In the genomic region with DNA sequence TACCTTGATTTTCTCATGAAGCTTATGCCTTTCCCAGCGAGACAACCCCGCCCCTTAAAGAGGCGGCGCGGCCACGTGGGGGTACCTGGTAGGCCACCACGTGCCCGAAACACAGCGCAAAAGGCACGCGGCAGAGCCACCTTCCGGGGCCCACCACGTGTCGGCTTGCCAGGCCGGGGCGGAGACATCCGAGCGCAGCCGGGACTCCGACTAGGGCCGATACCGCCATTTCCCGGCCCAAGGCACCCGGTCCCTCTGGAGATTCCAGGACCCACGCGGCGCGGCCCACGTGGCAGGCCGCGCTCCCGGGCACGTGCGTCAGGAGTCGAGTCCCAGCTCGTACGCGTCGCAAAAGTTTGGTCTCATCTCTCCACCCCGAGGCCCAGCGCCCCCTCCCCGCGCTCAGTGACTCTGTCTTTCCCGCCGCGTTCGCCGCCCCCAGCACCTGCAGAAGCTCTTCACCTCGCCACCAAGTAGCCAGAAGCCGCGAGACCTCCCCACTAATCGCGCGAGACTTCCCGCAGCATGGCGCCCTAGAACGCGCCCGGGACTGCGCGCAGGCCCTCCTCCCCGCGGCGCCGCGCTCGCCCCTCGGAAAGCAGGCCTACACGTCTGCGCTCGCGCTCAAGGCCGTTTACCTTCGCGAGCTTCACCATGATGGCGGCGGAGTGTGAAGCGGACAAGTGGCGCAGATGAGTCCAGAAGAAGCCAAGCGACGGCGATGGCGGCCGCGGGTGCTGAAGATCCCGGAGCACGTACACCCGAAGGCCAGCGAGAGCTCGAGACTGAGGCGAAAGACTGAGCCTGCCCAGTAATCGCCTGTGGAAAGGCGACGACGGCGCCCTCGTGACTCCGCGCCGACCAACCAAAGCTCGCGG, we compare ENCODE assay signal across 1 cellular context.
TF ChIP-seq lines count a peak whose summit lies in the region.

A gene with protein sequence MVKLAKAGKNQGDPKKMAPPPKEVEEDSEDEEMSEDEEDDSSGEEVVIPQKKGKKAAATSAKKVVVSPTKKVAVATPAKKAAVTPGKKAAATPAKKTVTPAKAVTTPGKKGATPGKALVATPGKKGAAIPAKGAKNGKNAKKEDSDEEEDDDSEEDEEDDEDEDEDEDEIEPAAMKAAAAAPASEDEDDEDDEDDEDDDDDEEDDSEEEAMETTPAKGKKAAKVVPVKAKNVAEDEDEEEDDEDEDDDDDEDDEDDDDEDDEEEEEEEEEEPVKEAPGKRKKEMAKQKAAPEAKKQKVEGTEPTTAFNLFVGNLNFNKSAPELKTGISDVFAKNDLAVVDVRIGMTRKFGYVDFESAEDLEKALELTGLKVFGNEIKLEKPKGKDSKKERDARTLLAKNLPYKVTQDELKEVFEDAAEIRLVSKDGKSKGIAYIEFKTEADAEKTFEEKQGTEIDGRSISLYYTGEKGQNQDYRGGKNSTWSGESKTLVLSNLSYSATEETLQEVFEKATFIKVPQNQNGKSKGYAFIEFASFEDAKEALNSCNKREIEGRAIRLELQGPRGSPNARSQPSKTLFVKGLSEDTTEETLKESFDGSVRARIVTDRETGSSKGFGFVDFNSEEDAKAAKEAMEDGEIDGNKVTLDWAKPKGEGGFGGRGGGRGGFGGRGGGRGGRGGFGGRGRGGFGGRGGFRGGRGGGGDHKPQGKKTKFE (minus strand): TSS at position 787 of the 878 bp plus-strand sequence. CDS start 131 bp downstream, at position 656.

TF ChIP-seq in HepG2, 621 proteins besides CTCF, POLR2A, EP300 and RAD21 (continued from another document and continues in another):
- TF ChIP-seq ZSCAN30 (CRISPR knock-in tag; IDR thresholded peaks at IDR 0.05) (0 out of 2 replicates have a peak, but pooled peaks have one; percentile 78), ZFP1 (CRISPR knock-in tag; IDR thresholded peaks at IDR 0.05) (0 out of 2 replicates have a peak, but pooled peaks have one; percentile 68), SMC3 (IDR thresholded peaks at IDR 0.05; ENCODE audit: low read length) (no peak), SATB2 (CRISPR knock-in tag; IDR thresholded peaks at IDR 0.05) (peak; percentile 95), JUNB (CRISPR knock-in tag; IDR thresholded peaks at IDR 0.05; ENCODE audit: borderline replicate concordance) (no peak), ZNF225 (CRISPR knock-in tag; IDR thresholded peaks at IDR 0.05) (peak; percentile 92; the same call in 1 of the 2 replicates), SIN3B (IDR thresholded peaks at IDR 0.05; ENCODE audit: low read length) (0 out of 2 replicates have a peak, but pooled peaks have one; percentile 33), MBNL3 (CRISPR knock-in tag; conservative IDR thresholded peaks at IDR 0.05) (no peak), TBL1XR1 (IDR thresholded peaks at IDR 0.05; ENCODE audit: borderline replicate concordance, low read length, partially characterized antibody) (peak; percentile 48), ZNF20 (CRISPR knock-in tag; IDR thresholded peaks at IDR 0.05) (peak; percentile 74; the same call in 1 of the 2 replicates), NFYC (CRISPR knock-in tag; IDR thresholded peaks at IDR 0.05) (peak; percentile 95), ZNF7 (CRISPR knock-in tag; IDR thresholded peaks at IDR 0.05) (0 out of 2 replicates have a peak, but pooled peaks have one; percentile 14), ZNF337 (CRISPR knock-in tag; IDR thresholded peaks at IDR 0.05; ENCODE audit: borderline replicate concordance, low read depth) (peak; percentile 98), KDM5A (IDR thresholded peaks at IDR 0.05; ENCODE audit: borderline replicate concordance, low read length) (peak; percentile 86), ELF4 (CRISPR knock-in tag; IDR thresholded peaks at IDR 0.05; ENCODE audit: borderline replicate concordance) (no peak; the same call in none of the 2 replicates), ZNF670 (CRISPR knock-in tag; IDR thresholded peaks at IDR 0.05; ENCODE audit: borderline replicate concordance) (peak; percentile 92; the same call in 1 of the 2 replicates), FOXO1 (CRISPR knock-in tag; IDR thresholded peaks at IDR 0.05) (peak; percentile 40; the same call in 1 of the 2 replicates), HNRNPUL1 (IDR thresholded peaks at IDR 0.05; ENCODE audit: low read depth, low read length) (no peak), ZNF441 (CRISPR knock-in tag; IDR thresholded peaks at IDR 0.05; ENCODE audit: borderline replicate concordance) (peak; percentile 87; the same call in 1 of the 2 replicates), YEATS4 (CRISPR knock-in tag; IDR thresholded peaks at IDR 0.05; ENCODE audit: borderline replicate concordance) (peak; percentile 98), HOXA7 (CRISPR knock-in tag; IDR thresholded peaks at IDR 0.05) (no peak), DNMT1 (CRISPR knock-in tag; IDR thresholded peaks at IDR 0.05) (no peak), ZNF124 (CRISPR knock-in tag; IDR thresholded peaks at IDR 0.05) (peak; percentile 70), HNF4G (IDR thresholded peaks at IDR 0.05; ENCODE audit: borderline replicate concordance, low read depth, low read length) (no peak), HNF4G (CRISPR knock-in tag; IDR thresholded peaks at IDR 0.05; ENCODE audit: borderline replicate concordance, low read depth) (peak; percentile 42), MTA1 (CRISPR knock-in tag; IDR thresholded peaks at IDR 0.05; ENCODE audit: borderline replicate concordance) (peak; percentile 57; the same call in 1 of the 2 replicates), YY1 (IDR thresholded peaks at IDR 0.05; ENCODE audit: insufficient read depth, insufficient replicate concordance, low read depth, low read length) (peak; percentile 95)
- TF ChIP-seq, protein P1, sequence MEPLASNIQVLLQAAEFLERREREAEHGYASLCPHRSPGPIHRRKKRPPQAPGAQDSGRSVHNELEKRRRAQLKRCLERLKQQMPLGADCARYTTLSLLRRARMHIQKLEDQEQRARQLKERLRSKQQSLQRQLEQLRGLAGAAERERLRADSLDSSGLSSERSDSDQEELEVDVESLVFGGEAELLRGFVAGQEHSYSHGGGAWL (CRISPR knock-in tag; IDR thresholded peaks at IDR 0.05) = peak; percentile 97
- TF ChIP-seq, protein P2, sequence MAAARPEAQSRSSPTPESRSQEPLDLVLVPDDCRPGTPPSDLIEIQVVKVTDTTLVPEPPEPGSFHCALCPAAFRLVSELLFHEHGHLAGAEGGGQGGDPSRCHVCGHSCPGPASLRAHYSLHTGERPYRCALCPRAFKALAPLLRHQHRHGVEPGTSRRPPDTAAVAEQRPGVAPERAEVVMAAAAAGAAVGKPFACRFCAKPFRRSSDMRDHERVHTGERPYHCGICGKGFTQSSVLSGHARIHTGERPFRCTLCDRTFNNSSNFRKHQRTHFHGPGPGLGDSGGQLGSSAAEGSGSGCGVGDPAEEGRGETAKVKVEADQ (CRISPR knock-in tag; IDR thresholded peaks at IDR 0.05; ENCODE audit: borderline replicate concordance) = peak; percentile 99
- TF ChIP-seq, protein P3, sequence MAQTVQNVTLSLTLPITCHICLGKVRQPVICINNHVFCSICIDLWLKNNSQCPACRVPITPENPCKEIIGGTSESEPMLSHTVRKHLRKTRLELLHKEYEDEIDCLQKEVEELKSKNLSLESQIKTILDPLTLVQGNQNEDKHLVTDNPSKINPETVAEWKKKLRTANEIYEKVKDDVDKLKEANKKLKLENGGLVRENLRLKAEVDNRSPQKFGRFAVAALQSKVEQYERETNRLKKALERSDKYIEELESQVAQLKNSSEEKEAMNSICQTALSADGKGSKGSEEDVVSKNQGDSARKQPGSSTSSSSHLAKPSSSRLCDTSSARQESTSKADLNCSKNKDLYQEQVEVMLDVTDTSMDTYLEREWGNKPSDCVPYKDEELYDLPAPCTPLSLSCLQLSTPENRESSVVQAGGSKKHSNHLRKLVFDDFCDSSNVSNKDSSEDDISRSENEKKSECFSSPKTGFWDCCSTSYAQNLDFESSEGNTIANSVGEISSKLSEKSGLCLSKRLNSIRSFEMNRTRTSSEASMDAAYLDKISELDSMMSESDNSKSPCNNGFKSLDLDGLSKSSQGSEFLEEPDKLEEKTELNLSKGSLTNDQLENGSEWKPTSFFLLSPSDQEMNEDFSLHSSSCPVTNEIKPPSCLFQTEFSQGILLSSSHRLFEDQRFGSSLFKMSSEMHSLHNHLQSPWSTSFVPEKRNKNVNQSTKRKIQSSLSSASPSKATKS (CRISPR knock-in tag; IDR thresholded peaks at IDR 0.05) = peak; percentile 41; the same call in 1 of the 2 replicates
- TF ChIP-seq, protein P4, sequence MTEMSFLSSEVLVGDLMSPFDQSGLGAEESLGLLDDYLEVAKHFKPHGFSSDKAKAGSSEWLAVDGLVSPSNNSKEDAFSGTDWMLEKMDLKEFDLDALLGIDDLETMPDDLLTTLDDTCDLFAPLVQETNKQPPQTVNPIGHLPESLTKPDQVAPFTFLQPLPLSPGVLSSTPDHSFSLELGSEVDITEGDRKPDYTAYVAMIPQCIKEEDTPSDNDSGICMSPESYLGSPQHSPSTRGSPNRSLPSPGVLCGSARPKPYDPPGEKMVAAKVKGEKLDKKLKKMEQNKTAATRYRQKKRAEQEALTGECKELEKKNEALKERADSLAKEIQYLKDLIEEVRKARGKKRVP (CRISPR knock-in tag; IDR thresholded peaks at IDR 0.05) = peak in 1 of 2 experiments; percentile 72; a peak in 2 of 4 replicates
- TF ChIP-seq, protein P5, sequence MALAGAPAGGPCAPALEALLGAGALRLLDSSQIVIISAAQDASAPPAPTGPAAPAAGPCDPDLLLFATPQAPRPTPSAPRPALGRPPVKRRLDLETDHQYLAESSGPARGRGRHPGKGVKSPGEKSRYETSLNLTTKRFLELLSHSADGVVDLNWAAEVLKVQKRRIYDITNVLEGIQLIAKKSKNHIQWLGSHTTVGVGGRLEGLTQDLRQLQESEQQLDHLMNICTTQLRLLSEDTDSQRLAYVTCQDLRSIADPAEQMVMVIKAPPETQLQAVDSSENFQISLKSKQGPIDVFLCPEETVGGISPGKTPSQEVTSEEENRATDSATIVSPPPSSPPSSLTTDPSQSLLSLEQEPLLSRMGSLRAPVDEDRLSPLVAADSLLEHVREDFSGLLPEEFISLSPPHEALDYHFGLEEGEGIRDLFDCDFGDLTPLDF (CRISPR knock-in tag; IDR thresholded peaks at IDR 0.05) = peak; percentile 7; the same call in 1 of the 2 replicates
- TF ChIP-seq, protein P6, sequence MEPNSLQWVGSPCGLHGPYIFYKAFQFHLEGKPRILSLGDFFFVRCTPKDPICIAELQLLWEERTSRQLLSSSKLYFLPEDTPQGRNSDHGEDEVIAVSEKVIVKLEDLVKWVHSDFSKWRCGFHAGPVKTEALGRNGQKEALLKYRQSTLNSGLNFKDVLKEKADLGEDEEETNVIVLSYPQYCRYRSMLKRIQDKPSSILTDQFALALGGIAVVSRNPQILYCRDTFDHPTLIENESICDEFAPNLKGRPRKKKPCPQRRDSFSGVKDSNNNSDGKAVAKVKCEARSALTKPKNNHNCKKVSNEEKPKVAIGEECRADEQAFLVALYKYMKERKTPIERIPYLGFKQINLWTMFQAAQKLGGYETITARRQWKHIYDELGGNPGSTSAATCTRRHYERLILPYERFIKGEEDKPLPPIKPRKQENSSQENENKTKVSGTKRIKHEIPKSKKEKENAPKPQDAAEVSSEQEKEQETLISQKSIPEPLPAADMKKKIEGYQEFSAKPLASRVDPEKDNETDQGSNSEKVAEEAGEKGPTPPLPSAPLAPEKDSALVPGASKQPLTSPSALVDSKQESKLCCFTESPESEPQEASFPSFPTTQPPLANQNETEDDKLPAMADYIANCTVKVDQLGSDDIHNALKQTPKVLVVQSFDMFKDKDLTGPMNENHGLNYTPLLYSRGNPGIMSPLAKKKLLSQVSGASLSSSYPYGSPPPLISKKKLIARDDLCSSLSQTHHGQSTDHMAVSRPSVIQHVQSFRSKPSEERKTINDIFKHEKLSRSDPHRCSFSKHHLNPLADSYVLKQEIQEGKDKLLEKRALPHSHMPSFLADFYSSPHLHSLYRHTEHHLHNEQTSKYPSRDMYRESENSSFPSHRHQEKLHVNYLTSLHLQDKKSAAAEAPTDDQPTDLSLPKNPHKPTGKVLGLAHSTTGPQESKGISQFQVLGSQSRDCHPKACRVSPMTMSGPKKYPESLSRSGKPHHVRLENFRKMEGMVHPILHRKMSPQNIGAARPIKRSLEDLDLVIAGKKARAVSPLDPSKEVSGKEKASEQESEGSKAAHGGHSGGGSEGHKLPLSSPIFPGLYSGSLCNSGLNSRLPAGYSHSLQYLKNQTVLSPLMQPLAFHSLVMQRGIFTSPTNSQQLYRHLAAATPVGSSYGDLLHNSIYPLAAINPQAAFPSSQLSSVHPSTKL (CRISPR knock-in tag; IDR thresholded peaks at IDR 0.05) = peak; percentile 62; the same call in 1 of the 2 replicates
- TF ChIP-seq, protein P7, sequence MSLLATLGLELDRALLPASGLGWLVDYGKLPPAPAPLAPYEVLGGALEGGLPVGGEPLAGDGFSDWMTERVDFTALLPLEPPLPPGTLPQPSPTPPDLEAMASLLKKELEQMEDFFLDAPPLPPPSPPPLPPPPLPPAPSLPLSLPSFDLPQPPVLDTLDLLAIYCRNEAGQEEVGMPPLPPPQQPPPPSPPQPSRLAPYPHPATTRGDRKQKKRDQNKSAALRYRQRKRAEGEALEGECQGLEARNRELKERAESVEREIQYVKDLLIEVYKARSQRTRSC (CRISPR knock-in tag; IDR thresholded peaks at IDR 0.05; ENCODE audit: low read depth) = peak; percentile 25
- TF ChIP-seq, protein P8, sequence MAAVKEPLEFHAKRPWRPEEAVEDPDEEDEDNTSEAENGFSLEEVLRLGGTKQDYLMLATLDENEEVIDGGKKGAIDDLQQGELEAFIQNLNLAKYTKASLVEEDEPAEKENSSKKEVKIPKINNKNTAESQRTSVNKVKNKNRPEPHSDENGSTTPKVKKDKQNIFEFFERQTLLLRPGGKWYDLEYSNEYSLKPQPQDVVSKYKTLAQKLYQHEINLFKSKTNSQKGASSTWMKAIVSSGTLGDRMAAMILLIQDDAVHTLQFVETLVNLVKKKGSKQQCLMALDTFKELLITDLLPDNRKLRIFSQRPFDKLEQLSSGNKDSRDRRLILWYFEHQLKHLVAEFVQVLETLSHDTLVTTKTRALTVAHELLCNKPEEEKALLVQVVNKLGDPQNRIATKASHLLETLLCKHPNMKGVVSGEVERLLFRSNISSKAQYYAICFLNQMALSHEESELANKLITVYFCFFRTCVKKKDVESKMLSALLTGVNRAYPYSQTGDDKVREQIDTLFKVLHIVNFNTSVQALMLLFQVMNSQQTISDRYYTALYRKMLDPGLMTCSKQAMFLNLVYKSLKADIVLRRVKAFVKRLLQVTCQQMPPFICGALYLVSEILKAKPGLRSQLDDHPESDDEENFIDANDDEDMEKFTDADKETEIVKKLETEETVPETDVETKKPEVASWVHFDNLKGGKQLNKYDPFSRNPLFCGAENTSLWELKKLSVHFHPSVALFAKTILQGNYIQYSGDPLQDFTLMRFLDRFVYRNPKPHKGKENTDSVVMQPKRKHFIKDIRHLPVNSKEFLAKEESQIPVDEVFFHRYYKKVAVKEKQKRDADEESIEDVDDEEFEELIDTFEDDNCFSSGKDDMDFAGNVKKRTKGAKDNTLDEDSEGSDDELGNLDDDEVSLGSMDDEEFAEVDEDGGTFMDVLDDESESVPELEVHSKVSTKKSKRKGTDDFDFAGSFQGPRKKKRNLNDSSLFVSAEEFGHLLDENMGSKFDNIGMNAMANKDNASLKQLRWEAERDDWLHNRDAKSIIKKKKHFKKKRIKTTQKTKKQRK (IDR thresholded peaks at IDR 0.05; ENCODE audit: low read length) = no peak
- TF ChIP-seq, protein P9, sequence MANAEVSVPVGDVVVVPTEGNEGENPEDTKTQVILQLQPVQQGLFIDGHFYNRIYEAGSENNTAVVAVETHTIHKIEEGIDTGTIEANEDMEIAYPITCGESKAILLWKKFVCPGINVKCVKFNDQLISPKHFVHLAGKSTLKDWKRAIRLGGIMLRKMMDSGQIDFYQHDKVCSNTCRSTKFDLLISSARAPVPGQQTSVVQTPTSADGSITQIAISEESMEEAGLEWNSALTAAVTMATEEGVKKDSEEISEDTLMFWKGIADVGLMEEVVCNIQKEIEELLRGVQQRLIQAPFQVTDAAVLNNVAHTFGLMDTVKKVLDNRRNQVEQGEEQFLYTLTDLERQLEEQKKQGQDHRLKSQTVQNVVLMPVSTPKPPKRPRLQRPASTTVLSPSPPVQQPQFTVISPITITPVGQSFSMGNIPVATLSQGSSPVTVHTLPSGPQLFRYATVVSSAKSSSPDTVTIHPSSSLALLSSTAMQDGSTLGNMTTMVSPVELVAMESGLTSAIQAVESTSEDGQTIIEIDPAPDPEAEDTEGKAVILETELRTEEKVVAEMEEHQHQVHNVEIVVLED (CRISPR knock-in tag; IDR thresholded peaks at IDR 0.05; ENCODE audit: borderline replicate concordance) = peak; percentile 91
